In genomic region chr14:60721331-60722162, GRCh38 we compare ENCODE assay signal across 8 cellular contexts. TPM values are rescaled to one million over a fixed set of nuclear protein-coding genes. Genes with fewer than 3 reads are reported as not detected.
DNase-seq lines count a peak whose midpoint lies in the region; ATAC-seq and TF ChIP-seq lines count a peak whose summit lies in the region.

No MANE protein-coding gene starts in this region.

- peak; percentile 30 for DNase-seq in NCI-H2227 (lab: John Stamatoyannopoulos, UW; ENCODE audit: unreplicated experiment)
- no peak for DNase-seq in NCI-H2227 treated with DMSO at 0.1 percent for 48 hours (lab: John Stamatoyannopoulos, UW)
- peak; percentile 57 for DNase-seq in NCI-H510A treated with DMSO at 0.1 percent for 48 hours (lab: John Stamatoyannopoulos, UW)
- peak; percentile 46 for DNase-seq in fibroblast of the aortic adventitia (ENCODE audit: low read depth)
- peak; percentile 44 for DNase-seq in ureter (ENCODE audit: low spot score)

- no peaks in the 10 kb centered on the region for H3K36me3 ChIP-seq in neutrophil

- no peaks in the 10 kb centered on the region for H3K36me3 Mint-ChIP-seq in activated T-helper 17 cell treated with anti-CD3 and anti-CD28 coated beads, Interleukin-2, amount 50 U/mL, for 72 hours (ENCODE audit: low read depth)

- ATAC-seq in activated T-helper 17 cell treated with anti-CD3 and anti-CD28 coated beads, Interleukin-2, amount 50 U/mL, for 72 hours (replicated peaks): peak; percentile 38
- ATAC-seq in GM21515 (IDR thresholded peaks at IDR 0.05; ENCODE audit: unreplicated experiment): no peak

- no peak overlapping the region for H3K27ac Mint-ChIP-seq in activated T-helper 17 cell treated with anti-CD3 and anti-CD28 coated beads, Interleukin-2, amount 50 U/mL, for 72 hours

- H3K4me3 ChIP-seq in fibroblast of the aortic adventitia (ENCODE audit: low read depth, low read length) (peak overlapping the region; percentile 89), neutrophil (ENCODE audit: low read depth in 1 of 2, low read length in 1 of 2) (peak overlapping the region; percentile 23 to 52)

- peaks cover 27 to 34% of the 10 kb centered on the region in 2 experiments for H3K4me1 ChIP-seq in neutrophil (ENCODE audit: control insufficient read depth in 1 of 2, insufficient read depth in 1 of 2, low read depth in 1 of 2, low read length in 1 of 2)

- peak; percentile 56 for TF ChIP-seq CTCF in fibroblast of the aortic adventitia (IDR thresholded peaks at IDR 0.05; ENCODE audit: insufficient read depth, low read length)
- TF ChIP-seq CTCF in neutrophil (IDR thresholded peaks at IDR 0.05): no peak

- no peaks in the 10 kb centered on the region for H3K9me3 ChIP-seq in neutrophil

- H3K27me3 Mint-ChIP-seq in activated T-helper 17 cell treated with anti-CD3 and anti-CD28 coated beads, Interleukin-2, amount 50 U/mL, for 72 hours: peaks cover 53% of the 10 kb centered on the region

- H3K9me3 Mint-ChIP-seq in activated T-helper 17 cell treated with anti-CD3 and anti-CD28 coated beads, Interleukin-2, amount 50 U/mL, for 72 hours: no peaks in the 10 kb centered on the region

- H3K4me3 Mint-ChIP-seq in activated T-helper 17 cell treated with anti-CD3 and anti-CD28 coated beads, Interleukin-2, amount 50 U/mL, for 72 hours: peak overlapping the region; percentile 84

- H3K4me1 Mint-ChIP-seq in activated T-helper 17 cell treated with anti-CD3 and anti-CD28 coated beads, Interleukin-2, amount 50 U/mL, for 72 hours: peaks cover 7% of the 10 kb centered on the region

- H3K27ac ChIP-seq in neutrophil: no peak overlapping the region

- H3K27me3 ChIP-seq in neutrophil: peaks cover 100% of the 10 kb centered on the region

RNA-seq across cellular contexts. Expression of gene SIX4, which starts 2.6 kb away (rescaled TPM):
- total RNA-seq in activated T-helper 17 cell treated with anti-CD3 and anti-CD28 coated beads, Interleukin-2, amount 50 U/mL, for 72 hours: under 1 TPM in 1 of 2 donors, not detected in 1; 0.54 TPM
- total RNA-seq in fibroblast of the aortic adventitia (ENCODE audit: low replicate concordance) (4.0 and 16.3 TPM in 2 replicates), ureter (7.3 TPM)

RNA-seq across cellular contexts. Expression of gene MNAT1, which starts 13.0 kb away (rescaled TPM):
- total RNA-seq in activated T-helper 17 cell treated with anti-CD3 and anti-CD28 coated beads, Interleukin-2, amount 50 U/mL, for 72 hours: 10 to 100 TPM; 13.4 to 29.9 TPM
- total RNA-seq in fibroblast of the aortic adventitia (ENCODE audit: low replicate concordance) (59.9 and 71.2 TPM in 2 replicates), ureter (55.1 TPM)
